Comparison of ENCODE assay signal across 12 cellular contexts in genomic region chr16:67992661-67993206, GRCh38. TPM values are rescaled to one million over a fixed set of nuclear protein-coding genes. Genes with fewer than 3 reads are reported as not detected.
DNase-seq lines count a peak whose midpoint lies in the region; ATAC-seq and TF ChIP-seq lines count a peak whose summit lies in the region.
"Had no signal": no experiment of that assay in that cellular context is flagged by ENCODE, and none has a peak within 500 bp of the region (broad histone marks: within the 10 kb centered on the region; RNA-seq: fewer than 3 reads in every experiment).

No MANE protein-coding gene starts in this region.

- H3K27me3 ChIP-seq in PC-3 (ENCODE audit: low read length) (no peaks in the 10 kb centered on the region), left ventricle myocardium inferior (ENCODE audit: low read depth) (no peaks in the 10 kb centered on the region)

- no peaks in the 10 kb centered on the region for H3K9me3 Mint-ChIP-seq in T-helper 1 cell treated with Interleukin-12 subunit alpha and Interleukin-12 subunit beta and Interleukin-4 antibody, amounts not matched to agents 30 μg/mL and 1 μg/mL, for 36 hours
- no peaks in the 10 kb centered on the region for H3K9me3 Mint-ChIP-seq in stimulated activated effector memory CD8-positive, alpha-beta T cell treated with anti-CD3 and anti-CD28 coated beads, Interleukin-12 subunit alpha, Interleukin-12 subunit beta, amount 100 ng/mL, for 72 hours

- no peaks in the 10 kb centered on the region for H3F3A ChIP-seq in PC-3 (ENCODE audit: low read length, unreplicated experiment)

- no peaks in the 10 kb centered on the region for H3K9me2 ChIP-seq in PC-3 (replicated peaks; ENCODE audit: low read length)

- H3K4me1 ChIP-seq in PC-3 (ENCODE audit: insufficient read depth, low read length) (peaks cover 4% of the 10 kb centered on the region; the same call in 1 of the 2 replicates), left ventricle myocardium inferior (peaks cover 16% of the 10 kb centered on the region)

- DNase-seq in T-helper 1 cell (no peak), PC-3 (no peak), left ventricle myocardium inferior (no peak), ACHN (no peak), DMS79 (lab: John Stamatoyannopoulos, UW) (no peak)
- DNase-seq in stimulated activated effector memory CD8-positive, alpha-beta T cell treated with anti-CD3 and anti-CD28 coated beads, Interleukin-12 subunit alpha, Interleukin-12 subunit beta, amount 100 ng/mL, for 72 hours (ENCODE audit: low spot score in 2 of 2): peak in 1 of 2 donors; percentile 59
- DNase-seq in activated CD4-positive, CD25-positive, alpha-beta regulatory T cell treated with anti-CD3 and anti-CD28 coated beads, Interleukin-2, amount 50 U/mL, for 72 hours: no peak
- DNase-seq: SIG-M5 had no signal

- H3K27ac ChIP-seq in PC-3 (ENCODE audit: low read length): no peak overlapping the region
- H3K27ac ChIP-seq in left ventricle myocardium inferior (replicated peaks): peak overlapping the region; percentile 87
- H3K27ac ChIP-seq: 22Rv1 had no signal

- no peak overlapping the region for H3K4me3 Mint-ChIP-seq in T-helper 1 cell treated with Interleukin-12 subunit alpha and Interleukin-12 subunit beta and Interleukin-4 antibody, amounts not matched to agents 30 μg/mL and 1 μg/mL, for 36 hours
- peak overlapping the region; percentile 69 for H3K4me3 Mint-ChIP-seq in stimulated activated effector memory CD8-positive, alpha-beta T cell treated with anti-CD3 and anti-CD28 coated beads, Interleukin-12 subunit alpha, Interleukin-12 subunit beta, amount 100 ng/mL, for 72 hours

- no peak overlapping the region for H3K9ac ChIP-seq in PC-3 (ENCODE audit: low read length)

- H3K27ac Mint-ChIP-seq in T-helper 1 cell treated with Interleukin-12 subunit alpha and Interleukin-12 subunit beta and Interleukin-4 antibody, amounts not matched to agents 30 μg/mL and 1 μg/mL, for 36 hours: peak overlapping the region; percentile 82
- peak overlapping the region; percentile 89 for H3K27ac Mint-ChIP-seq in stimulated activated effector memory CD8-positive, alpha-beta T cell treated with anti-CD3 and anti-CD28 coated beads, Interleukin-12 subunit alpha, Interleukin-12 subunit beta, amount 100 ng/mL, for 72 hours

- no peak for TF ChIP-seq CTCF in PC-3 (conservative IDR thresholded peaks at IDR 0.05; ENCODE audit: low read depth, low read length)
- TF ChIP-seq CTCF in left ventricle myocardium inferior (IDR thresholded peaks at IDR 0.05; ENCODE audit: borderline replicate concordance): no peak

- H2AFZ ChIP-seq in PC-3 (ENCODE audit: low read length): 0 out of 2 replicates have a peak overlapping the region, but pooled peaks have one; percentile 45

- intact Hi-C loops in PC-3 (cut with micrococcal nuclease): loop anchor here (1.0 kb wide), 1 partner anchor 48 kb away; no protein-coding TSS in a partner anchor
- intact Hi-C loops in left ventricle myocardium inferior (cut with micrococcal nuclease): no loop called here

- ATAC-seq in PC-3: no peak; the same call in 1 of the 2 replicates
- ATAC-seq in stimulated activated effector memory CD8-positive, alpha-beta T cell treated with anti-CD3 and anti-CD28 coated beads, Interleukin-12 subunit alpha, Interleukin-12 subunit beta, amount 100 ng/mL, for 72 hours: no peak

- H3K9me3 ChIP-seq in PC-3 (ENCODE audit: low read length) (no peaks in the 10 kb centered on the region), left ventricle myocardium inferior (replicated peaks) (no peaks in the 10 kb centered on the region)

- no peaks in the 10 kb centered on the region for H3K27me3 Mint-ChIP-seq in T-helper 1 cell treated with Interleukin-12 subunit alpha and Interleukin-12 subunit beta and Interleukin-4 antibody, amounts not matched to agents 30 μg/mL and 1 μg/mL, for 36 hours (ENCODE audit: low read depth)

- peaks cover 30% of the 10 kb centered on the region for H3K4me1 Mint-ChIP-seq in T-helper 1 cell treated with Interleukin-12 subunit alpha and Interleukin-12 subunit beta and Interleukin-4 antibody, amounts not matched to agents 30 μg/mL and 1 μg/mL, for 36 hours (ENCODE audit: low read depth)
- peaks cover 33% of the 10 kb centered on the region for H3K4me1 Mint-ChIP-seq in stimulated activated effector memory CD8-positive, alpha-beta T cell treated with anti-CD3 and anti-CD28 coated beads, Interleukin-12 subunit alpha, Interleukin-12 subunit beta, amount 100 ng/mL, for 72 hours

- H3K4me3 ChIP-seq in PC-3 (ENCODE audit: low read length): no peak overlapping the region
- H3K4me3 ChIP-seq in left ventricle myocardium inferior: peak overlapping the region; percentile 60

- H3K79me2 ChIP-seq in PC-3 (ENCODE audit: low read length): no peaks in the 10 kb centered on the region

- no peaks in the 10 kb centered on the region for H4K20me1 ChIP-seq in PC-3 (ENCODE audit: low read length)

- no peak overlapping the region for H3K4me2 ChIP-seq in PC-3 (ENCODE audit: low read length)

- no TSS peak for BruUV-seq in PC-3 (replicated peaks; lab: Mats Ljungman, UMichigan)

- H3K36me3 ChIP-seq in PC-3 (ENCODE audit: low read depth, low read length) (no peaks in the 10 kb centered on the region), left ventricle myocardium inferior (no peaks in the 10 kb centered on the region)

- in situ Hi-C loops in ACHN (cut with HindIII; ENCODE audit: low pct_ligation_motif_present, low pct_unique_long_range_greater_than_20kb, low sequenced_read_pairs): loop anchor here (25.0 kb wide), 1 partner anchor 220 kb away; no protein-coding TSS in a partner anchor

- POLR2A ChIA-PET in PC-3 (lab: Charles Lee; ENCODE audit: unreplicated experiment): no interaction called here

- peaks cover 2% of the 10 kb centered on the region for H3K36me3 Mint-ChIP-seq in T-helper 1 cell treated with Interleukin-12 subunit alpha and Interleukin-12 subunit beta and Interleukin-4 antibody, amounts not matched to agents 30 μg/mL and 1 μg/mL, for 36 hours (ENCODE audit: low read depth)
- no peaks in the 10 kb centered on the region for H3K36me3 Mint-ChIP-seq in stimulated activated effector memory CD8-positive, alpha-beta T cell treated with anti-CD3 and anti-CD28 coated beads, Interleukin-12 subunit alpha, Interleukin-12 subunit beta, amount 100 ng/mL, for 72 hours

- CTCF ChIA-PET in PC-3 (lab: Charles Lee): no interaction called here

RNA-seq across cellular contexts. Expression of gene DPEP2, which starts 6.5 kb away (rescaled TPM):
- total RNA-seq in PC-3 (2014; rRNA removed): not detected in 2 replicates
- 0.99 TPM for total RNA-seq in left ventricle myocardium inferior
- total RNA-seq: M059J had no signal

RNA-seq across cellular contexts. Expression of gene DPEP3, which starts 12.4 kb away (rescaled TPM):
- total RNA-seq in PC-3 (2014; rRNA removed) (not detected in 2 replicates), left ventricle myocardium inferior (not detected)
- total RNA-seq: M059J, myocyte had no signal

RNA-seq across cellular contexts. Expression of gene DPEP2NB, which starts 23.0 kb away (rescaled TPM):
- total RNA-seq in PC-3 (2014; rRNA removed): not detected in 2 replicates
- total RNA-seq in left ventricle myocardium inferior: not detected
- total RNA-seq: M059J, myocyte had no signal

RNA-seq across cellular contexts. Expression of gene SLC12A4, which starts 24.3 kb away (rescaled TPM):
- 29.3 and 33.2 TPM in 2 replicates for total RNA-seq in PC-3 (2014; rRNA removed)
- 79.2 TPM for total RNA-seq in left ventricle myocardium inferior

RNA-seq across cellular contexts. Expression of gene DDX28, which starts 30.3 kb away (rescaled TPM):
- total RNA-seq in PC-3 (2014; rRNA removed) (13.4 and 16.6 TPM in 2 replicates), left ventricle myocardium inferior (8.9 TPM)
